ENCODE assay signal across 22 cellular contexts in the genomic region with DNA sequence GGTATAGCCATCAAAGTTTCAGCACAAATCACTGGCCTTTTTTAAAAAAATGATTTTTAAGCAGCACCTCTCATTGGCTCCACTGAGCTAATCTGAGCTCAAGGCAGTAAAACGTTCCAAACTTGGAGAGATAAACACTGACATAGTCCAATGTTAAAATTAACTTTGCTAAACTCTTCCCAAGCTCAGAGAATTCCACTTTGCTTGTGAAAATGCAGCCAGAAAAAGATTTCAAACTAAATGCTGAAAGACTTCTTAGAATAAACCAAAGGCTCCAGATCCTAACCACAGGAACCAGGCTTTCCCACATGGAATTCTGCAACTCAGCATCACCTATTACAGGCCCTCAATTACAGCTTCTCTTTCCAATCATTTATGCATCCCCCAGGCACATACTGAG.
A peak's percentile ranks its signal among the peaks of the same experiment; 100 is the strongest.
DNase-seq lines count a peak whose midpoint lies in the region; ATAC-seq, FAIRE-seq and TF ChIP-seq lines count a peak whose summit lies in the region.
"Had no signal": no experiment of that assay in that cellular context is flagged by ENCODE, and none has a peak within 500 bp of the region (broad histone marks: within the 10 kb centered on the region; RNA-seq: fewer than 3 reads in every experiment).

No MANE protein-coding gene starts in this region.

- ATAC-seq in Right ventricle myocardium superior (ENCODE audit: poor library complexity) (peak; percentile 52), heart right ventricle (peak in 6 of 8 donors; percentile 25 to 91 (median 68)), psoas muscle (peak in 2 of 4 donors; percentile 39 to 40), HG02840 (IDR thresholded peaks at IDR 0.05; ENCODE audit: low FRiP score, unreplicated experiment) (no peak)
- ATAC-seq: GM23338 had no signal

- no peak for FAIRE-seq in HTR-8/SVneo (lab: Jason Lieb, UNC)

- H3K27me3 ChIP-seq in right atrium auricular region = no peaks in the 10 kb centered on the region
- no peaks in the 10 kb centered on the region for H3K27me3 ChIP-seq in heart right ventricle
- no peaks in the 10 kb centered on the region for H3K27me3 ChIP-seq in psoas muscle (ENCODE audit: insufficient read depth in 3 of 3, low read length in 2 of 3)
- H3K27me3 ChIP-seq: Peyer's patch had no signal

- WGBS in heart right ventricle, 2 donors = 16 to 21% methylated on average over 1 of the region's 1 CpG
- WGBS in psoas muscle, 3 donors = 15 to 22% (median 19%) methylated on average over 1 of the region's 1 CpG

- H3K4me3 ChIP-seq in right atrium auricular region (no peak overlapping the region), heart right ventricle (no peak overlapping the region), psoas muscle (no peak overlapping the region)
- H3K4me3 ChIP-seq: GM23338, Peyer's patch had no signal

- TF ChIP-seq CTCF in right atrium auricular region (IDR thresholded peaks at IDR 0.05) (no peak), heart right ventricle (IDR thresholded peaks at IDR 0.05) (no peak), psoas muscle (IDR thresholded peaks at IDR 0.05) (no peak)

- H3K36me3 ChIP-seq in right atrium auricular region (no peaks in the 10 kb centered on the region), heart right ventricle (peaks cover 0 to 7% (median 0%) of the 10 kb centered on the region in 9 donors), psoas muscle (ENCODE audit: insufficient read depth in 1 of 2, low read depth in 1 of 2) (peaks cover 0 to 11% of the 10 kb centered on the region in 2 donors)

- DNase-seq in Right ventricle myocardium superior (no peak), right atrium auricular region (ENCODE audit: low spot score) (no peak), heart right ventricle (no peak), psoas muscle (no peak), HTR-8/SVneo (ENCODE audit: insufficient read length, low spot score) (no peak), pons (ENCODE audit: low spot score) (no peak), NCI-H1092 treated with DMSO at 0.1 percent for 48 hours (lab: John Stamatoyannopoulos, UW) (no peak)
- DNase-seq: 8988T, COR-L47, DMS153, MM.1S, NCI-H1105 treated with DMSO at 0.1 percent for 48 hours, NCI-H1930, NCI-H2171, NCI-H446 treated with DMSO at 0.1 percent for 48 hours, NCI-H82, Peyer's patch, SHP77 treated with DMSO at 0.1 percent for 48 hours had no signal

- H3K4me1 ChIP-seq in right atrium auricular region (peaks cover 0 to 15% of the 10 kb centered on the region in 2 donors), heart right ventricle (peaks cover 0 to 31% (median 20%) of the 10 kb centered on the region in 9 donors), psoas muscle (peaks cover 35% of the 10 kb centered on the region)
- H3K4me1 ChIP-seq: Peyer's patch had no signal

- intact Hi-C loops in Right ventricle myocardium superior (cut with DNase I) = no loop called here
- intact Hi-C loops in heart right ventricle (cut with DNase I) = loop anchor here in 1 of 10 donors (10.0 kb wide), 1 partner anchor 59 kb away; no protein-coding TSS in a partner anchor
- intact Hi-C loops in psoas muscle (cut with DNase I) = loop anchor here in 1 of 2 donors (2.0 kb wide), 1 partner anchor 25 kb away; no protein-coding TSS in a partner anchor

- H3K9me3 ChIP-seq in right atrium auricular region (no peaks in the 10 kb centered on the region), heart right ventricle (no peaks in the 10 kb centered on the region), psoas muscle (no peaks in the 10 kb centered on the region)
- H3K9me3 ChIP-seq: Peyer's patch had no signal

- H3K27ac ChIP-seq in right atrium auricular region = no peak overlapping the region
- H3K27ac ChIP-seq in heart right ventricle = peak overlapping the region in 3 of 10 donors; percentile 25 to 32 (median 30)
- peak overlapping the region; percentile 7 for H3K27ac ChIP-seq in psoas muscle
- H3K27ac ChIP-seq: HL-60, KMS-11, Peyer's patch had no signal
